Comparison of ENCODE assay signal across 8 cellular contexts in the genomic region with DNA sequence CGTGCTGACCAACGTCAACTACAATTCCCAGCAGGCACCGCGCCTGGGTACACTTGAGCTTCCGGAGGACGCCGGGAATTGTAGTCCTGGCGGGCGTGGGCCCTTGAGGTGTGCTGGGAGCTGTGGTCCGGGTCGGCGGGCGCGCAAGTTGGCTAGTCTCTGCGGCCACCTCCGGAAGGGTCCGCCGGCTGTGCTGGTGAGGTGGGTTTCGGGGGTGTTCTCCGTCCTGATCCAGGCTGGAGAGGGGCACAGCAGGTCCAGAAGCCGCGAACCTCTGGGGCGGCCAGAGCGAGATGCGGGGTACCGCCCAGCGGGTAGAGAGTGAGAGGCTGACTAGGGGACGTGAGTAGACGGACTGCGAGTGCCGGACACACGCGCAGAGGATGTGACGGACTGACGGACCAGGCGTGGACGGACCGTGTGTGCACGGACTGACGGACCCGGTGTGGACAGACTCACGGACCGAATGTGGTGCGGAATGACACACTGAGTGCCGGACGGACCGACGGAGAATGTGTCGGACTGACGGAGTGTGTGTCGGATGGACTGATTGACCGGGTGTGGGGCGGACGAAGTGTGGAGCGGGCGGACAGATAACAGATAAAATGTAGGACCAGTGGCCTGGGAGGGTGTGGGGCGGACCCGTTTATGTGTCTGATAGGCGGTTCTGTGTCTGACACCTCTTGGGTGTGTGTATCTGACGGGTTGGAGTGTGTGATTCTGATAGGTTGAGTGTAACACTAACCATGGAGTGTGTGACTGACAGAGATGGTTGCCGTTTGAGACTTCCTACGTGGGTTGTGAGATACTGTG. TPM values are rescaled to one million over a fixed set of nuclear protein-coding genes. Genes with fewer than 3 reads are reported as not detected.
DNase-seq lines count a peak whose midpoint lies in the region; ATAC-seq and TF ChIP-seq lines count a peak whose summit lies in the region.

A gene (plus strand): TSS at position 81 of the 813 bp plus-strand sequence. CDS start 7,809 bp downstream, outside the sequence.

- DNase-seq in BE2C (peak; percentile 98), NCI-H446 (lab: John Stamatoyannopoulos, UW) (peak; percentile 94 to 96), choroid plexus epithelial cell (ENCODE audit: low read depth) (peak; percentile 97)
- DNase-seq in activated CD4-positive, alpha-beta T cell treated with anti-CD3 and anti-CD28 coated beads for 1 hour, result peak; percentile 81
- peak; percentile 45 to 80 for DNase-seq in stimulated activated CD4-positive, alpha-beta T cell treated with anti-CD3 and anti-CD28 coated beads, Interleukin-1b, Interleukin-23, amount 100 ng/mL, for 1 hour (ENCODE audit: low read depth in 2 of 2)

- ATAC-seq in HG03354 (IDR thresholded peaks at IDR 0.05; ENCODE audit: poor library complexity, severe bottlenecking, unreplicated experiment), result peak; percentile 92

- H3K4me1 ChIP-seq in BE2C, result no peaks in the 10 kb centered on the region; the same call in 1 of the 2 replicates

- H3K27me3 ChIP-seq in BE2C, result no peaks in the 10 kb centered on the region
- H3K27me3 ChIP-seq in layer of hippocampus (ENCODE audit: control insufficient read depth, insufficient read depth, low read length), result no peaks in the 10 kb centered on the region

- H3K4me3 ChIP-seq in BE2C (ENCODE audit: low read depth, low read length) (peak within 1 kb of the TSS; percentile 93), choroid plexus epithelial cell (ENCODE audit: low read depth, low read length) (peak within 1 kb of the TSS; percentile 98)

- H3K36me3 ChIP-seq in BE2C, result no peaks in the 10 kb centered on the region

- peak; percentile 73 for TF ChIP-seq POLR2A in GM19193 (IDR thresholded peaks at IDR 0.05; ENCODE audit: extremely low read depth, insufficient read depth, insufficient read length)

- peak within 1 kb of the TSS; percentile 92 for H3K27ac ChIP-seq in layer of hippocampus (ENCODE audit: low read depth, low read length)

- no peaks in the 10 kb centered on the region for H3K9me3 ChIP-seq in BE2C

- no peak for TF ChIP-seq CTCF in BE2C (IDR thresholded peaks at IDR 0.05; ENCODE audit: low read depth, low read length)
- TF ChIP-seq CTCF in choroid plexus epithelial cell (conservative IDR thresholded peaks at IDR 0.05; ENCODE audit: low read depth, low read length), result no peak

RNA-seq across cellular contexts. Expression of the gene that starts here (rescaled TPM):
- polyA plus RNA-seq in BE2C (2012; ENCODE audit: insufficient read depth, insufficient read length, low read depth), result 4.2 TPM

Comparison
In these comparisons a context has a peak if more than half of its experiments do, and no peak if none do; other contexts are left out.
1. Peak in every context shown above with its lines: DNase-seq, ATAC-seq, H3K4me3 ChIP-seq and H3K27ac ChIP-seq.